15 cellular contexts compared by ENCODE assay signal in the genomic region with DNA sequence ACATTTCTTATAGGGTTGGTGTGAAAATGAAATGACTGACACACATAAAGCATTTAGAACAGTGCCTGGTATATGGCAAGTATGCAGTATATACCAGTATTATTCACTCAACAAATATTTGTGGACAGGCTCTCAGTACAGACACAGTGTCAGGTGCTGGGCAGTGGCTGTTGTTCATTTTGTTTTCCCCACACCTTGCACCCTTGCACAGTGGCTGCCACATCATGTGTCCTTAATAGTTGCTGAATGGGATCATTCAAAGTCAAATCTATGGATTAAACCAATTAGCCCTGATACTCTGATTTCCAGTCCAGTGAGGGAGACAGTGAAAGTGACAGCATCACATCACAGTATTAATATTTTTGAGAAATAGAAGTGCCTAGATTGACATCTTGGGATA. TPM values are rescaled to one million over a fixed set of nuclear protein-coding genes. Genes with fewer than 3 reads are reported as not detected.
DNase-seq lines count a peak whose midpoint lies in the region; ATAC-seq and TF ChIP-seq lines count a peak whose summit lies in the region.
"Had no signal": no experiment of that assay in that cellular context is flagged by ENCODE, and none has a peak within 500 bp of the region (broad histone marks: within the 10 kb centered on the region; RNA-seq: fewer than 3 reads in every experiment).

No MANE protein-coding gene starts in this region.

- no peak for DNase-seq in activated CD4-positive, alpha-beta T cell treated with anti-CD3 and anti-CD28 coated beads, Interleukin-2, amount 10 ng/mL, durations not matched to agents 7 days and 5 days
- no peak for DNase-seq in activated CD4-positive, alpha-beta T cell treated with anti-CD3 and anti-CD28 coated beads, Interleukin-2, amount 50 U/mL, for 48 hours
- no peak for DNase-seq in central memory CD8-positive, alpha-beta T cell (ENCODE audit: low spot score in 2 of 2)
- DNase-seq in stimulated activated effector memory CD8-positive, alpha-beta T cell treated with anti-CD3 and anti-CD28 coated beads, Interleukin-12 subunit alpha, Interleukin-12 subunit beta, amount 100 ng/mL, for 72 hours (ENCODE audit: low spot score in 2 of 2), result no peak
- DNase-seq in SHP77 (lab: John Stamatoyannopoulos, UW), result no peak
- DNase-seq in NCI-H446 treated with DMSO at 0.1 percent for 48 hours (lab: John Stamatoyannopoulos, UW), result no peak
- DNase-seq: COR-L47, MV-4-11, NCI-H748 treated with DMSO at 0.1 percent for 48 hours, right lobe of liver, transverse colon had no signal

- peak; percentile 25 for TF ChIP-seq POLR2A in GM19099 (IDR thresholded peaks at IDR 0.05; ENCODE audit: extremely low read depth, insufficient read length, low read depth)

- H3K4me3 Mint-ChIP-seq in activated CD4-positive, alpha-beta T cell treated with anti-CD3 and anti-CD28 coated beads, Interleukin-2, amount 10 ng/mL, durations not matched to agents 7 days and 5 days, result peak overlapping the region; percentile 93
- H3K4me3 Mint-ChIP-seq in central memory CD8-positive, alpha-beta T cell, result peak overlapping the region; percentile 96
- peak overlapping the region; percentile 76 for H3K4me3 Mint-ChIP-seq in stimulated activated effector memory CD8-positive, alpha-beta T cell treated with anti-CD3 and anti-CD28 coated beads, Interleukin-12 subunit alpha, Interleukin-12 subunit beta, amount 100 ng/mL, for 72 hours

- H3K27me3 Mint-ChIP-seq in activated CD4-positive, alpha-beta T cell treated with anti-CD3 and anti-CD28 coated beads, Interleukin-2, amount 10 ng/mL, durations not matched to agents 7 days and 5 days, result no peaks in the 10 kb centered on the region
- no peaks in the 10 kb centered on the region for H3K27me3 Mint-ChIP-seq in central memory CD8-positive, alpha-beta T cell

- H3K27ac Mint-ChIP-seq in activated CD4-positive, alpha-beta T cell treated with anti-CD3 and anti-CD28 coated beads, Interleukin-2, amount 10 ng/mL, durations not matched to agents 7 days and 5 days, result peak overlapping the region; percentile 93
- peak overlapping the region; percentile 95 for H3K27ac Mint-ChIP-seq in central memory CD8-positive, alpha-beta T cell (ENCODE audit: low read depth)
- peak overlapping the region; percentile 98 for H3K27ac Mint-ChIP-seq in stimulated activated effector memory CD8-positive, alpha-beta T cell treated with anti-CD3 and anti-CD28 coated beads, Interleukin-12 subunit alpha, Interleukin-12 subunit beta, amount 100 ng/mL, for 72 hours

- H3K9me3 Mint-ChIP-seq in activated CD4-positive, alpha-beta T cell treated with anti-CD3 and anti-CD28 coated beads, Interleukin-2, amount 10 ng/mL, durations not matched to agents 7 days and 5 days, result peaks cover 2% of the 10 kb centered on the region
- no peaks in the 10 kb centered on the region for H3K9me3 Mint-ChIP-seq in central memory CD8-positive, alpha-beta T cell
- H3K9me3 Mint-ChIP-seq in stimulated activated effector memory CD8-positive, alpha-beta T cell treated with anti-CD3 and anti-CD28 coated beads, Interleukin-12 subunit alpha, Interleukin-12 subunit beta, amount 100 ng/mL, for 72 hours, result no peaks in the 10 kb centered on the region

- ATAC-seq in central memory CD8-positive, alpha-beta T cell (replicated peaks; ENCODE audit: extremely low read depth, poor library complexity, severe bottlenecking), result no peak
- ATAC-seq in stimulated activated effector memory CD8-positive, alpha-beta T cell treated with anti-CD3 and anti-CD28 coated beads, Interleukin-12 subunit alpha, Interleukin-12 subunit beta, amount 100 ng/mL, for 72 hours, result no peak
- ATAC-seq in HG02642 (IDR thresholded peaks at IDR 0.05; ENCODE audit: poor library complexity, unreplicated experiment), result no peak
- ATAC-seq: esophagus mucosa, right lobe of liver, SK-N-SH treated with all-trans-retinoic acid at 6 μM for 48 hours had no signal

- peaks cover 71% of the 10 kb centered on the region for H3K4me1 Mint-ChIP-seq in activated CD4-positive, alpha-beta T cell treated with anti-CD3 and anti-CD28 coated beads, Interleukin-2, amount 10 ng/mL, durations not matched to agents 7 days and 5 days
- H3K4me1 Mint-ChIP-seq in central memory CD8-positive, alpha-beta T cell, result peaks cover 85% of the 10 kb centered on the region
- peaks cover 48% of the 10 kb centered on the region for H3K4me1 Mint-ChIP-seq in stimulated activated effector memory CD8-positive, alpha-beta T cell treated with anti-CD3 and anti-CD28 coated beads, Interleukin-12 subunit alpha, Interleukin-12 subunit beta, amount 100 ng/mL, for 72 hours

- H3K36me3 Mint-ChIP-seq in activated CD4-positive, alpha-beta T cell treated with anti-CD3 and anti-CD28 coated beads, Interleukin-2, amount 10 ng/mL, durations not matched to agents 7 days and 5 days (ENCODE audit: low read depth), result peaks cover 67% of the 10 kb centered on the region
- H3K36me3 Mint-ChIP-seq in central memory CD8-positive, alpha-beta T cell (ENCODE audit: insufficient read depth), result peaks cover 15% of the 10 kb centered on the region
- H3K36me3 Mint-ChIP-seq in stimulated activated effector memory CD8-positive, alpha-beta T cell treated with anti-CD3 and anti-CD28 coated beads, Interleukin-12 subunit alpha, Interleukin-12 subunit beta, amount 100 ng/mL, for 72 hours, result peaks cover 80% of the 10 kb centered on the region

- CTCF ChIA-PET in activated CD4-positive, alpha-beta T cell treated with anti-CD3 and anti-CD28 coated beads, Interleukin-2, amount 10 ng/mL, durations not matched to agents 7 days and 5 days (lab: Charles Lee), result interaction anchor here (1.0 to 3.2 kb wide), 3 partner anchors 16 to 31 kb away, joined by 4 to 16 read pairs (median 4); no protein-coding TSS in a partner anchor

- POLR2A ChIA-PET in activated CD4-positive, alpha-beta T cell treated with anti-CD3 and anti-CD28 coated beads, Interleukin-2, amount 10 ng/mL, durations not matched to agents 7 days and 5 days (lab: Charles Lee), result no interaction called here

RNA-seq across cellular contexts. Expression of a gene that starts 2.4 kb away (rescaled TPM):
- total RNA-seq in activated CD4-positive, alpha-beta T cell treated with anti-CD3 and anti-CD28 coated beads, Interleukin-2, amount 10 ng/mL, durations not matched to agents 7 days and 5 days, result 10 to 100 TPM; 70.4 to 70.6 TPM
